In the genomic region with DNA sequence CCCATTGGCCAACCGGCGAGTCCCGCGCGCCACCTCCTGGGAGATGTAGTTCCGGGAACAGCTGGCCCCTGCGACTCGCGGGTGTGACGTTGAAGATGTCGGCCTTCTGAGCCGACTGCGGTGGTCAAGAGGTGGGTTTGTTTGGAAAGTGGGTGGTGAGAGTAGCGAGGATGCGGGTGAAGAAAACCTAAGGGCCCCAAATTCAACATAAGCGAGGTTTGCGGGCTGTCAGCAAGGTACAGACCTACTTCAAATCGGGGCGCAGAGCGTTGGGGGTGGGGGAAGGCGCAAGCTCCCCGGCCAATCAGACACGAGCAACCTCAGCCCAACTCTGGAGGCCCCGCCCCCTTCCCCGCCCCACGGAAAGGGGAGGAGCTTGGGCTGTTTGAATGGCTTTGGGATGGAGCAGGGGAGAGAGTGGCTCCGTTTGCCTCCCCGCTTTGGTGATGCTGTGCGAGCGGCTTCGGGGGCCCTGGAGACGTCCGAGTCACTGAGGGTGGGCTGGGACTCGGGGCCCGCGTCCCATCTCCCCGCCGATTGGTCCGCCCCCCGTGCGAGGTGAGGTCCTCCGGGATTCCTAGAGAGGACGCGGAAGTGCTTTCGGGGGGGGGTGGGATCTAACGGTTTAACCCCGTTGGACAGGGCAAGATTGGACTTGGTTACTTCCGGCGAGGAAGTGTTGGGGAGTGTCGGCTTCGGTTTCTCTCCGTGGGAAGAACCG, we compare ENCODE assay signal across 8 cellular contexts. TPM values are rescaled to one million over a fixed set of nuclear protein-coding genes. Genes with fewer than 3 reads are reported as not detected.
DNase-seq lines count a peak whose midpoint lies in the region; ATAC-seq and TF ChIP-seq lines count a peak whose summit lies in the region.

Gene ZKSCAN5 (plus strand): TSS at position 60 of the 721 bp plus-strand sequence. CDS start 1,383 bp downstream, outside the sequence.

- H3K9me3 Mint-ChIP-seq in activated naive CD8-positive, alpha-beta T cell (ENCODE audit: low read depth) = no peaks in the 10 kb centered on the region
- H3K9me3 Mint-ChIP-seq in osteocyte (ENCODE audit: unreplicated experiment) = no peaks in the 10 kb centered on the region

- no peaks in the 10 kb centered on the region for H3K36me3 ChIP-seq in thymus (ENCODE audit: control insufficient read depth, insufficient read depth)

- H3K4me1 Mint-ChIP-seq in activated naive CD8-positive, alpha-beta T cell (ENCODE audit: low read depth) = peaks cover 26% of the 10 kb centered on the region
- peaks cover 31% of the 10 kb centered on the region for H3K4me1 Mint-ChIP-seq in osteocyte (ENCODE audit: unreplicated experiment)

- H3K4me3 ChIP-seq in thymus (ENCODE audit: low read length) = peak within 1 kb of the TSS; percentile 90

- peak; percentile 27 for TF ChIP-seq CTCF in GM10266 (IDR thresholded peaks at IDR 0.05; ENCODE audit: control insufficient read depth, insufficient read depth, low read depth, missing control alignments)
- TF ChIP-seq CTCF in osteocyte (IDR thresholded peaks at IDR 0.05) = no peak

- H3K27ac ChIP-seq in thymus (ENCODE audit: low read depth) = peak within 1 kb of the TSS; percentile 95

- peaks cover 3% of the 10 kb centered on the region for H3K36me3 Mint-ChIP-seq in activated naive CD8-positive, alpha-beta T cell
- peaks cover 2% of the 10 kb centered on the region for H3K36me3 Mint-ChIP-seq in osteocyte (ENCODE audit: unreplicated experiment)

- intact Hi-C loops in head of caudate nucleus (cut with DNase I) = loop anchor here (5.0 to 10.0 kb wide), 2 partner anchors 53 to 110 kb away; partner anchors contain the start of genes ZNF655 and ZSCAN25

- WGBS in thymus = under 1% methylated on average over 53 of the region's 53 CpGs

- H3K4me1 ChIP-seq in thymus (ENCODE audit: control insufficient read depth, insufficient read depth, low read length) = peaks cover 10% of the 10 kb centered on the region

- peak within 1 kb of the TSS; percentile 100 for H3K4me3 Mint-ChIP-seq in activated naive CD8-positive, alpha-beta T cell
- peak within 1 kb of the TSS; percentile 96 for H3K4me3 Mint-ChIP-seq in osteocyte (ENCODE audit: unreplicated experiment)

- no peaks in the 10 kb centered on the region for H3K27me3 ChIP-seq in thymus (ENCODE audit: control insufficient read depth, insufficient read depth)

- peak; percentile 74 for ATAC-seq in HG02623 (IDR thresholded peaks at IDR 0.05; ENCODE audit: unreplicated experiment)

- no peaks in the 10 kb centered on the region for H3K27me3 Mint-ChIP-seq in activated naive CD8-positive, alpha-beta T cell
- no peaks in the 10 kb centered on the region for H3K27me3 Mint-ChIP-seq in osteocyte (ENCODE audit: unreplicated experiment)

- H3K9me3 ChIP-seq in thymus (ENCODE audit: control insufficient read depth) = no peaks in the 10 kb centered on the region

- DNase-seq in GM10266 (ENCODE audit: extremely low spot score) (peak; percentile 90), NCI-H1105 (lab: John Stamatoyannopoulos, UW) (peak; percentile 89), SKM-1 (lab: John Stamatoyannopoulos, UW; ENCODE audit: unreplicated experiment) (peak; percentile 95), head of caudate nucleus (peak; percentile 96 to 100 (median 99)), osteocyte (ENCODE audit: extremely low spot score, unreplicated experiment) (peak; percentile 99)

- peak within 1 kb of the TSS; percentile 100 for H3K27ac Mint-ChIP-seq in activated naive CD8-positive, alpha-beta T cell
- H3K27ac Mint-ChIP-seq in osteocyte (ENCODE audit: unreplicated experiment) = peak within 1 kb of the TSS; percentile 99

RNA-seq across cellular contexts. Expression of gene ZKSCAN5, which starts in this region (rescaled TPM):
- total RNA-seq in osteocyte = 11.6 and 12.1 TPM in 2 replicates
- polyA plus RNA-seq in thymus = 5.7 TPM

Comparison
In these comparisons a context has a peak if more than half of its experiments do, and no peak if none do; other contexts are left out.
1. Peak in every context shown above with its lines: DNase-seq, ATAC-seq, H3K4me3 ChIP-seq and H3K27ac ChIP-seq.